In the genomic region with DNA sequence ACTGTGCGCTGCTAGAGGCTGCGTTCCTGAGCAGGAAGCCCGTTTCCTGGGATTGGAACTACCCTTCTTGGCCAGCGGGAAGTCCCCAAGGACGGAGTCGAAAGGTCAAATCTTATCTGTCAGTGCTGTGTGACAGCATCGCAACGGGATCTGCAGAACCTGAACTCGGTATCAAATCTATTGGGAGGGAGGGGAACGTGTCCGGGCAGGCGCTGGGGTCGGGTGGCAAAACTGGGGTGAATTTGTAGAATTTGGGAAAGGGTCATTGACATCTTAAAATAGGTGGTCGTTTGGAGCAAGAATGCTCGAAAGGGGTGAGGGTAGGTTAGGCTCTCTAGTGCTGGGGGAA, we compare ENCODE assay signal across 8 cellular contexts. TPM values are rescaled to one million over a fixed set of nuclear protein-coding genes. Genes with fewer than 3 reads are reported as not detected.
DNase-seq lines count a peak whose midpoint lies in the region; ATAC-seq, FAIRE-seq and TF ChIP-seq lines count a peak whose summit lies in the region.

No MANE protein-coding gene starts in this region.

- peak overlapping the region; percentile 35; the same call in 1 of the 2 replicates for H2AFZ ChIP-seq in OCI-LY1 (ENCODE audit: low read length)
- peak overlapping the region; percentile 57 for H2AFZ ChIP-seq in trophoblast cell (ENCODE audit: insufficient read depth, low read length, poor library complexity)

- H4K20me1 ChIP-seq in OCI-LY1 (ENCODE audit: insufficient read depth, low read length), result no peaks in the 10 kb centered on the region

- H3K27ac ChIP-seq in OCI-LY1 (ENCODE audit: low read depth, low read length, poor library complexity, severe bottlenecking), result no peak overlapping the region
- H3K27ac ChIP-seq in epithelial cell of prostate, result peak overlapping the region; percentile 93
- no peak overlapping the region for H3K27ac ChIP-seq in trophoblast cell (ENCODE audit: low read depth, low read length)

- H3K79me1 ChIP-seq in trophoblast cell (ENCODE audit: low read length), result peaks cover 9% of the 10 kb centered on the region

- peaks cover 1% of the 10 kb centered on the region; the same call in 1 of the 2 replicates for H3K36me3 ChIP-seq in GM06990 (ENCODE audit: control insufficient read depth, insufficient read depth, low read length)
- peaks cover 16% of the 10 kb centered on the region; the same call in 1 of the 2 replicates for H3K36me3 ChIP-seq in OCI-LY1 (ENCODE audit: insufficient read depth, low read length)
- H3K36me3 ChIP-seq in trophoblast cell (ENCODE audit: control insufficient read depth in 1 of 2, insufficient read depth in 2 of 2, low read length in 2 of 2), result peaks cover 0 to under 1% of the 10 kb centered on the region in 2 experiments

- no peak overlapping the region for H4K12ac ChIP-seq in trophoblast cell (ENCODE audit: low read depth, low read length)

- TF ChIP-seq CTCF in GM06990 (IDR thresholded peaks at IDR 0.05; ENCODE audit: insufficient read depth, low read length, poor library complexity, severe bottlenecking), result no peak
- no peak for TF ChIP-seq CTCF in OCI-LY1 (IDR thresholded peaks at IDR 0.05; ENCODE audit: low read length)

- no peak overlapping the region for H4K8ac ChIP-seq in trophoblast cell (ENCODE audit: low read depth, low read length)

- H2AK5ac ChIP-seq in trophoblast cell (ENCODE audit: low read length), result no peak overlapping the region

- ATAC-seq in HG03025 (IDR thresholded peaks at IDR 0.05; ENCODE audit: low FRiP score, unreplicated experiment), result no peak

- no peak for DNase-seq in GM06990 (ENCODE audit: extremely low read depth, insufficient read length)
- no peak for DNase-seq in epithelial cell of prostate (ENCODE audit: low read depth, low spot score)
- peak in 1 of 2 donors; percentile 95 for DNase-seq in trophoblast cell
- DNase-seq in HTR-8/SVneo (ENCODE audit: insufficient read length, low spot score), result no peak
- no peak for DNase-seq in activated effector memory CD4-positive, alpha-beta T cell treated with anti-CD3 and anti-CD28 coated beads, Interleukin-2, amount 50 U/mL, for 16 hours
- DNase-seq in activated CD4-positive, alpha-beta T cell treated with anti-CD3 and anti-CD28 coated beads for 1 hour, result no peak

- H3K27me3 ChIP-seq in GM06990 (replicated peaks; ENCODE audit: control insufficient read depth, insufficient read depth, low read length) (no peaks in the 10 kb centered on the region), OCI-LY1 (ENCODE audit: insufficient read depth, low read length) (no peaks in the 10 kb centered on the region), trophoblast cell (ENCODE audit: insufficient read depth, low read length) (no peaks in the 10 kb centered on the region)

- FAIRE-seq in HTR-8/SVneo (lab: Jason Lieb, UNC), result no peak

- H3K79me2 ChIP-seq in OCI-LY1 (ENCODE audit: insufficient read depth, low read length), result peaks cover 31% of the 10 kb centered on the region
- peaks cover 7% of the 10 kb centered on the region for H3K79me2 ChIP-seq in trophoblast cell (ENCODE audit: control insufficient read depth, insufficient read depth, low read length, poor library complexity)

- H2BK5ac ChIP-seq in trophoblast cell (ENCODE audit: low read depth, low read length, poor library complexity), result no peak overlapping the region

- peak overlapping the region; percentile 76 for H3K4me2 ChIP-seq in OCI-LY1 (ENCODE audit: low read length)
- peak overlapping the region; percentile 87 for H3K4me2 ChIP-seq in trophoblast cell (ENCODE audit: low read length)

- H3K14ac ChIP-seq in trophoblast cell (ENCODE audit: low read length), result no peak overlapping the region

- no peak overlapping the region for H2BK12ac ChIP-seq in trophoblast cell (ENCODE audit: low read length)

- H3K9ac ChIP-seq in OCI-LY1 (ENCODE audit: low read length), result peak overlapping the region; percentile 34; the same call in 1 of the 2 replicates
- H3K9ac ChIP-seq in trophoblast cell (ENCODE audit: low read length), result no peak overlapping the region

- H3K9me2 ChIP-seq in OCI-LY1 (ENCODE audit: low read depth, low read length), result no peaks in the 10 kb centered on the region

- no peak overlapping the region for H3K4ac ChIP-seq in trophoblast cell (ENCODE audit: low read depth, low read length)

- H3F3A ChIP-seq in OCI-LY1 (ENCODE audit: insufficient read depth, low read length), result peaks cover 3% of the 10 kb centered on the region; the same call in 1 of the 2 replicates

- H3K23ac ChIP-seq in trophoblast cell (ENCODE audit: low read length), result no peak overlapping the region

- peaks cover 33% of the 10 kb centered on the region for H3K4me1 ChIP-seq in OCI-LY1 (ENCODE audit: insufficient read depth, low read length, severe bottlenecking)
- peaks cover 0 to 3% of the 10 kb centered on the region in 2 experiments for H3K4me1 ChIP-seq in trophoblast cell (ENCODE audit: control insufficient read depth in 1 of 2, insufficient read depth in 2 of 2, low read length in 2 of 2)

- H3K9me3 ChIP-seq in OCI-LY1 (ENCODE audit: low read length) (no peaks in the 10 kb centered on the region), trophoblast cell (ENCODE audit: insufficient read depth, low read depth, low read length) (no peaks in the 10 kb centered on the region)

- no peak overlapping the region for H3K18ac ChIP-seq in trophoblast cell (ENCODE audit: low read length)

- no peak overlapping the region for H4K91ac ChIP-seq in trophoblast cell (ENCODE audit: low read depth, low read length)

- H3K4me3 ChIP-seq in GM06990 (replicated peaks; ENCODE audit: low read depth, low read length) (peak overlapping the region; percentile 79), OCI-LY1 (ENCODE audit: low read depth, low read length, poor library complexity, severe bottlenecking) (peak overlapping the region; percentile 89), trophoblast cell (ENCODE audit: low read depth, low read length) (peak overlapping the region; percentile 78)

- no peak overlapping the region for H2BK120ac ChIP-seq in trophoblast cell (ENCODE audit: insufficient read depth, low read length, poor library complexity)

- no CpG with 5 or more reads among the region's 15 CpGs for WGBS in trophoblast cell (ENCODE audit: extremely low coverage, insufficient coverage, insufficient read length)

RNA-seq across cellular contexts. Expression of a gene that starts 0.7 kb away (rescaled TPM):
- polyA plus RNA-seq in trophoblast cell (2013), result 127 and 133 TPM in 2 replicates

RNA-seq across cellular contexts. Expression of a gene that starts 16.8 kb away (rescaled TPM):
- not detected in 2 replicates for polyA plus RNA-seq in trophoblast cell (2013)

RNA-seq across cellular contexts. Expression of a gene that starts 46.0 kb away (rescaled TPM):
- 3.5 and 3.8 TPM in 2 replicates for polyA plus RNA-seq in trophoblast cell (2013)
